1 cellular context compared by ENCODE assay signal in genomic region chr1:7769673-7770412, GRCh38.
A peak's percentile ranks its signal among the peaks of the same experiment; 100 is the strongest.
TF ChIP-seq lines count a peak whose summit lies in the region.

No MANE protein-coding gene starts in this region.

TF ChIP-seq in K562, 482 proteins besides CTCF, POLR2A, EP300 and RAD21 (continued from another document and continues in another):
- TF ChIP-seq PBX2 (CRISPR knock-in tag; IDR thresholded peaks at IDR 0.05; ENCODE audit: low read depth) (no peak), PBX2 (tag; conservative IDR thresholded peaks at IDR 0.05; ENCODE audit: low read depth) (peak; percentile 40; the same call in 1 of the 2 replicates), HDAC2 (IDR thresholded peaks at IDR 0.05) (peak; percentile 60; the same call in 1 of the 2 replicates), MLLT1 (IDR thresholded peaks at IDR 0.05) (peak in 1 of 2 experiments; percentile 70; a peak in 2 of 4 replicates), ESRRA (IDR thresholded peaks at IDR 0.05; ENCODE audit: borderline replicate concordance, low read depth) (no peak), ARNT (IDR thresholded peaks at IDR 0.05) (peak in 1 of 2 experiments; percentile 41; a peak in 1 of 4 replicates), ZNF589 (CRISPR knock-in tag; IDR thresholded peaks at IDR 0.05; ENCODE audit: low read depth) (peak; percentile 62; the same call in 1 of the 2 replicates), ATF3 (IDR thresholded peaks at IDR 0.05) (peak; percentile 79), ATF3 (CRISPR knock-in tag; conservative IDR thresholded peaks at IDR 0.05) (no peak), SMARCA5 (IDR thresholded peaks at IDR 0.05) (0 out of 2 replicates have a peak, but pooled peaks have one; percentile 52), ZNF263 (CRISPR knock-in tag; IDR thresholded peaks at IDR 0.05; ENCODE audit: borderline replicate concordance) (peak; percentile 88), DPF2 (IDR thresholded peaks at IDR 0.05) (peak; percentile 83), ATF7 (IDR thresholded peaks at IDR 0.05) (peak; percentile 51; the same call in 1 of the 2 replicates), NR4A1 (CRISPR knock-in tag; IDR thresholded peaks at IDR 0.05) (no peak), NR4A1 (tag; IDR thresholded peaks at IDR 0.05) (0 out of 2 replicates have a peak, but pooled peaks have one; percentile 46), LEF1 (IDR thresholded peaks at IDR 0.05) (peak; percentile 34; the same call in 1 of the 2 replicates), ARID2 (IDR thresholded peaks at IDR 0.05) (0 out of 2 replicates have a peak, but pooled peaks have one; percentile 18), ZNF197 (CRISPR knock-in tag; IDR thresholded peaks at IDR 0.05; ENCODE audit: low read depth) (no peak), TARDBP (IDR thresholded peaks at IDR 0.05) (peak; percentile 30; the same call in 1 of the 2 replicates), SMARCA4 (IDR thresholded peaks at IDR 0.05) (peak; percentile 85), ARID1B (IDR thresholded peaks at IDR 0.05) (peak; percentile 84), TAL1 (IDR thresholded peaks at IDR 0.05) (peak; percentile 33; the same call in 1 of the 2 replicates), LCOR (CRISPR knock-in tag; IDR thresholded peaks at IDR 0.05) (0 out of 2 replicates have a peak, but pooled peaks have one; percentile 22), CREM (IDR thresholded peaks at IDR 0.05; ENCODE audit: low read depth) (peak; percentile 68), NFRKB (IDR thresholded peaks at IDR 0.05; ENCODE audit: low read depth) (peak; percentile 51; the same call in 1 of the 2 replicates), HDAC1 (IDR thresholded peaks at IDR 0.05) (peak in 1 of 2 experiments; percentile 37; a peak in 1 of 4 replicates), ZFPM2 (CRISPR knock-in tag; IDR thresholded peaks at IDR 0.05) (no peak), FUS (optimal IDR thresholded peaks at IDR 0.05; ENCODE audit: low read depth, low read length) (no peak), CBFA2T2 (conservative IDR thresholded peaks at IDR 0.05) (0 out of 2 replicates have a peak, but pooled peaks have one; percentile 14), CXXC5 (CRISPR knock-in tag; IDR thresholded peaks at IDR 0.05) (peak; percentile 35), NCOR1 (IDR thresholded peaks at IDR 0.05) (0 out of 2 replicates have a peak, but pooled peaks have one; percentile 18), ZEB2 (IDR thresholded peaks at IDR 0.05) (0 out of 2 replicates have a peak, but pooled peaks have one; percentile 35), YY1 (IDR thresholded peaks at IDR 0.05; ENCODE audit: borderline replicate concordance in 1 of 3, control insufficient read depth in 1 of 3, extremely low read depth in 1 of 3, insufficient read depth in 3 of 3, insufficient read length in 1 of 3, insufficient replicate concordance in 2 of 3, low read depth in 1 of 3, low read length in 2 of 3) (peak in 1 of 3 experiments; percentile 58), SOX6 (IDR thresholded peaks at IDR 0.05) (0 out of 2 replicates have a peak, but pooled peaks have one; percentile 28), CEBPG (CRISPR knock-in tag; IDR thresholded peaks at IDR 0.05) (no peak), CEBPG (tag; conservative IDR thresholded peaks at IDR 0.05 in 1 of 2, IDR thresholded peaks at IDR 0.05 in 1 of 2) (peak; percentile 72 to 86), NEUROD1 (IDR thresholded peaks at IDR 0.05; ENCODE audit: borderline replicate concordance, low read depth, low read length, partially characterized antibody) (peak; percentile 41), CBFA2T3 (IDR thresholded peaks at IDR 0.05) (peak; percentile 58), NKRF (IDR thresholded peaks at IDR 0.05; ENCODE audit: borderline replicate concordance) (0 out of 2 replicates have a peak, but pooled peaks have one; percentile 14), RNF2 (IDR thresholded peaks at IDR 0.05) (peak; percentile 8; the same call in 1 of the 2 replicates), JUND (IDR thresholded peaks at IDR 0.05; ENCODE audit: borderline replicate concordance, low read depth, low read length) (peak; percentile 65; the same call in 1 of the 2 replicates), JUND (tag; IDR thresholded peaks at IDR 0.05; ENCODE audit: borderline replicate concordance, low read depth, low read length) (peak; percentile 58; the same call in 1 of the 3 replicates), MTA1 (IDR thresholded peaks at IDR 0.05; ENCODE audit: borderline replicate concordance) (peak; percentile 34; the same call in 1 of the 2 replicates), CSDE1 (IDR thresholded peaks at IDR 0.05) (0 out of 4 replicates have a peak, but pooled peaks of 1 of the 2 experiments have one; percentile 15), BCOR (IDR thresholded peaks at IDR 0.05) (no peak; the same call in 1 of the 2 replicates)
- TF ChIP-seq, protein P1, sequence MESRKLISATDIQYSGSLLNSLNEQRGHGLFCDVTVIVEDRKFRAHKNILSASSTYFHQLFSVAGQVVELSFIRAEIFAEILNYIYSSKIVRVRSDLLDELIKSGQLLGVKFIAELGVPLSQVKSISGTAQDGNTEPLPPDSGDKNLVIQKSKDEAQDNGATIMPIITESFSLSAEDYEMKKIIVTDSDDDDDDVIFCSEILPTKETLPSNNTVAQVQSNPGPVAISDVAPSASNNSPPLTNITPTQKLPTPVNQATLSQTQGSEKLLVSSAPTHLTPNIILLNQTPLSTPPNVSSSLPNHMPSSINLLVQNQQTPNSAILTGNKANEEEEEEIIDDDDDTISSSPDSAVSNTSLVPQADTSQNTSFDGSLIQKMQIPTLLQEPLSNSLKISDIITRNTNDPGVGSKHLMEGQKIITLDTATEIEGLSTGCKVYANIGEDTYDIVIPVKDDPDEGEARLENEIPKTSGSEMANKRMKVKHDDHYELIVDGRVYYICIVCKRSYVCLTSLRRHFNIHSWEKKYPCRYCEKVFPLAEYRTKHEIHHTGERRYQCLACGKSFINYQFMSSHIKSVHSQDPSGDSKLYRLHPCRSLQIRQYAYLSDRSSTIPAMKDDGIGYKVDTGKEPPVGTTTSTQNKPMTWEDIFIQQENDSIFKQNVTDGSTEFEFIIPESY (CRISPR knock-in tag; IDR thresholded peaks at IDR 0.05), result no peak
- TF ChIP-seq, protein P2, sequence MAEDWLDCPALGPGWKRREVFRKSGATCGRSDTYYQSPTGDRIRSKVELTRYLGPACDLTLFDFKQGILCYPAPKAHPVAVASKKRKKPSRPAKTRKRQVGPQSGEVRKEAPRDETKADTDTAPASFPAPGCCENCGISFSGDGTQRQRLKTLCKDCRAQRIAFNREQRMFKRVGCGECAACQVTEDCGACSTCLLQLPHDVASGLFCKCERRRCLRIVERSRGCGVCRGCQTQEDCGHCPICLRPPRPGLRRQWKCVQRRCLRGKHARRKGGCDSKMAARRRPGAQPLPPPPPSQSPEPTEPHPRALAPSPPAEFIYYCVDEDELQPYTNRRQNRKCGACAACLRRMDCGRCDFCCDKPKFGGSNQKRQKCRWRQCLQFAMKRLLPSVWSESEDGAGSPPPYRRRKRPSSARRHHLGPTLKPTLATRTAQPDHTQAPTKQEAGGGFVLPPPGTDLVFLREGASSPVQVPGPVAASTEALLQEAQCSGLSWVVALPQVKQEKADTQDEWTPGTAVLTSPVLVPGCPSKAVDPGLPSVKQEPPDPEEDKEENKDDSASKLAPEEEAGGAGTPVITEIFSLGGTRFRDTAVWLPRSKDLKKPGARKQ (CRISPR knock-in tag; IDR thresholded peaks at IDR 0.05), result 0 out of 2 replicates have a peak, but pooled peaks have one; percentile 3
- TF ChIP-seq, protein P3, sequence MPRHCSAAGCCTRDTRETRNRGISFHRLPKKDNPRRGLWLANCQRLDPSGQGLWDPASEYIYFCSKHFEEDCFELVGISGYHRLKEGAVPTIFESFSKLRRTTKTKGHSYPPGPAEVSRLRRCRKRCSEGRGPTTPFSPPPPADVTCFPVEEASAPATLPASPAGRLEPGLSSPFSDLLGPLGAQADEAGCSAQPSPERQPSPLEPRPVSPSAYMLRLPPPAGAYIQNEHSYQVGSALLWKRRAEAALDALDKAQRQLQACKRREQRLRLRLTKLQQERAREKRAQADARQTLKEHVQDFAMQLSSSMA (CRISPR knock-in tag; IDR thresholded peaks at IDR 0.05), result no peak
- TF ChIP-seq, protein P4, sequence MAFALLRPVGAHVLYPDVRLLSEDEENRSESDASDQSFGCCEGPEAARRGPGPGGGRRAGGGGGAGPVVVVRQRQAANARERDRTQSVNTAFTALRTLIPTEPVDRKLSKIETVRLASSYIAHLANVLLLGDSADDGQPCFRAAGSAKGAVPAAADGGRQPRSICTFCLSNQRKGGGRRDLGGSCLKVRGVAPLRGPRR (CRISPR knock-in tag; IDR thresholded peaks at IDR 0.05), result no peak
